ENCODE assay signal across 21 cellular contexts in the genomic region with DNA sequence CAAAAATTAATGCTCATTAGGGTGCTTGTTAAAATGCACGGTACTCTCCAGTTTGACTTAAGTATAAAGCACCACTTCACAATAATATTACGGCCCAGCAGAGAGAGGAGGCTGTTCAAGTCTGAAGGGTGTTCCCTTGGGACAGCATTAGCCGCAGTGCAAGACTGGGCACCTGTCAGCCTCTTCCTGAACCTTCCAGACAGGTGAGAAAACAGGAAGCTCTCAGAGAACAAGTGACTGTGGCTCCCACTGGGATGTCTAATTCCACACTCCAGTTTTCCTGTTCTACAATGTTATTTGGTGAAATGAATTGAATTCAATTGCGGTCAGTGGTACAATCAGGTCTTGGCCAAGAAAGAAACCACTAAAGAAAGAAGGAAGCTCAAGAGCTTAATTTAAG.
DNase-seq lines count a peak whose midpoint lies in the region; TF ChIP-seq lines count a peak whose summit lies in the region.
"Had no signal": no experiment of that assay in that cellular context is flagged by ENCODE, and none has a peak within 500 bp of the region (broad histone marks: within the 10 kb centered on the region; RNA-seq: fewer than 3 reads in every experiment).

No MANE protein-coding gene starts in this region.

- no peaks in the 10 kb centered on the region for H3K36me3 Mint-ChIP-seq in neural progenitor cell
- H3K36me3 Mint-ChIP-seq: activated naive CD8-positive, alpha-beta T cell treated with anti-CD3 and anti-CD28 coated beads, Interleukin-2, amount 10 ng/mL, durations not matched to agents 7 days and 5 days; naive thymus-derived CD8-positive, alpha-beta T cell had no signal

- H3K9ac ChIP-seq in neural progenitor cell, result no peak overlapping the region

- peaks cover 2% of the 10 kb centered on the region for H3K27me3 Mint-ChIP-seq in neural progenitor cell (ENCODE audit: insufficient read depth, low read depth)
- H3K27me3 Mint-ChIP-seq: activated CD8-positive, alpha-beta T cell treated with anti-CD3 and anti-CD28 coated beads for 36 hours; activated naive CD8-positive, alpha-beta T cell treated with anti-CD3 and anti-CD28 coated beads, Interleukin-2, amount 10 ng/mL, durations not matched to agents 7 days and 5 days had no signal

- peaks cover 68% of the 10 kb centered on the region for H3K4me1 Mint-ChIP-seq in neural progenitor cell
- H3K4me1 Mint-ChIP-seq: activated naive CD8-positive, alpha-beta T cell treated with anti-CD3 and anti-CD28 coated beads, Interleukin-2, amount 10 ng/mL, durations not matched to agents 7 days and 5 days; naive thymus-derived CD8-positive, alpha-beta T cell had no signal

- no peaks in the 10 kb centered on the region for H3K79me2 ChIP-seq in neural progenitor cell (ENCODE audit: low read depth)

- no peak overlapping the region for H3K4me3 ChIP-seq in neural progenitor cell
- H3K4me3 ChIP-seq: Peyer's patch, smooth muscle cell, upper lobe of right lung had no signal

- no peaks in the 10 kb centered on the region for H3F3A ChIP-seq in neural progenitor cell (ENCODE audit: low read depth)

- no peak overlapping the region for H3K27ac ChIP-seq in neural progenitor cell
- H3K27ac ChIP-seq: Peyer's patch, upper lobe of right lung had no signal

- peaks cover 19% of the 10 kb centered on the region for H3K4me1 ChIP-seq in neural progenitor cell
- H3K4me1 ChIP-seq: Peyer's patch, upper lobe of right lung had no signal

- peaks cover 2% of the 10 kb centered on the region for H3K9me3 Mint-ChIP-seq in neural progenitor cell
- H3K9me3 Mint-ChIP-seq: activated CD8-positive, alpha-beta T cell treated with anti-CD3 and anti-CD28 coated beads for 36 hours; activated naive CD8-positive, alpha-beta T cell treated with anti-CD3 and anti-CD28 coated beads, Interleukin-2, amount 10 ng/mL, durations not matched to agents 7 days and 5 days; naive thymus-derived CD8-positive, alpha-beta T cell had no signal

- H2AFZ ChIP-seq in neural progenitor cell (replicated peaks), result no peak overlapping the region

- H3K4me3 Mint-ChIP-seq in neural progenitor cell, result no peak overlapping the region
- H3K4me3 Mint-ChIP-seq: activated CD8-positive, alpha-beta T cell treated with anti-CD3 and anti-CD28 coated beads for 36 hours; activated naive CD8-positive, alpha-beta T cell treated with anti-CD3 and anti-CD28 coated beads, Interleukin-2, amount 10 ng/mL, durations not matched to agents 7 days and 5 days; naive thymus-derived CD8-positive, alpha-beta T cell had no signal

- DNase-seq in NCI-H146 (lab: John Stamatoyannopoulos, UW), result peak; percentile 25
- no peak for DNase-seq in NCI-H146 treated with DMSO at 0.1 percent for 48 hours (lab: John Stamatoyannopoulos, UW; ENCODE audit: unreplicated experiment)
- peak; percentile 47 for DNase-seq in NCI-H2029 treated with DMSO at 0.1 percent for 48 hours (lab: John Stamatoyannopoulos, UW)
- DNase-seq in NCI-H524 treated with DMSO at 0.1 percent for 48 hours (lab: John Stamatoyannopoulos, UW), result peak; percentile 95
- DNase-seq in neural progenitor cell (ENCODE audit: low spot score), result no peak
- no peak for DNase-seq in HCEC 1CT
- DNase-seq in 8988T, result no peak
- no peak for DNase-seq in HT-29 (ENCODE audit: low spot score)
- DNase-seq: activated CD4-positive, alpha-beta T cell treated with anti-CD3 and anti-CD28 coated beads for 1 hour; activated CD8-positive, alpha-beta T cell treated with anti-CD3 and anti-CD28 coated beads for 36 hours; activated effector memory CD4-positive, alpha-beta T cell treated with Interleukin-2 at 50 U/mL for 16 hours; activated naive CD8-positive, alpha-beta T cell treated with anti-CD3 and anti-CD28 coated beads, Interleukin-2, amount 10 ng/mL, durations not matched to agents 7 days and 5 days; cerebellar nuclear complex; islet precursor cell; midbrain; naive thymus-derived CD8-positive, alpha-beta T cell; NCI-H2227 treated with DMSO at 0.1 percent for 48 hours; Peyer's patch; stimulated activated CD4-positive, alpha-beta T cell treated with anti-CD3 and anti-CD28 coated beads, Interleukin-2, amount 100 ng/mL, for 24 hours; upper lobe of right lung had no signal

- TF ChIP-seq CTCF in neural progenitor cell (IDR thresholded peaks at IDR 0.05), result no peak

- H3K9me3 ChIP-seq in neural progenitor cell (ENCODE audit: low read depth), result peaks cover 4% of the 10 kb centered on the region
- H3K9me3 ChIP-seq: Peyer's patch, upper lobe of right lung had no signal

- no peaks in the 10 kb centered on the region for H3K27me3 ChIP-seq in neural progenitor cell
- H3K27me3 ChIP-seq: Peyer's patch, upper lobe of right lung had no signal

- no peaks in the 10 kb centered on the region for H4K20me1 ChIP-seq in neural progenitor cell (ENCODE audit: low read depth)

- no peaks in the 10 kb centered on the region for H3K36me3 ChIP-seq in neural progenitor cell
- H3K36me3 ChIP-seq: Peyer's patch, upper lobe of right lung had no signal

- H3K27ac Mint-ChIP-seq in neural progenitor cell, result peak overlapping the region; percentile 21
- H3K27ac Mint-ChIP-seq: activated CD8-positive, alpha-beta T cell treated with anti-CD3 and anti-CD28 coated beads for 36 hours; activated naive CD8-positive, alpha-beta T cell treated with anti-CD3 and anti-CD28 coated beads, Interleukin-2, amount 10 ng/mL, durations not matched to agents 7 days and 5 days; naive thymus-derived CD8-positive, alpha-beta T cell had no signal

- H3K4me2 ChIP-seq in neural progenitor cell, result no peak overlapping the region
- H3K4me2 ChIP-seq: smooth muscle cell had no signal

Comparison
In these comparisons a context has a peak if more than half of its experiments do, and no peak if none do; other contexts are left out.
1. DNase-seq: peak in NCI-H146 (single experiment), NCI-H2029 treated with DMSO at 0.1 percent for 48 hours (single experiment) and NCI-H524 treated with DMSO at 0.1 percent for 48 hours (single experiment); none in NCI-H146 treated with DMSO at 0.1 percent for 48 hours (single experiment), neural progenitor cell (single experiment), HCEC 1CT (single experiment), 8988T (single experiment) and HT-29 (single experiment).